10 cellular contexts compared by ENCODE assay signal in genomic region chr22:42895087-42895486, GRCh38. TPM values are rescaled to one million over a fixed set of nuclear protein-coding genes. Genes with fewer than 3 reads are reported as not detected.
A peak's percentile ranks its signal among the peaks of the same experiment; 100 is the strongest.
DNase-seq lines count a peak whose midpoint lies in the region; ATAC-seq lines count a peak whose summit lies in the region.
"Had no signal": no experiment of that assay in that cellular context is flagged by ENCODE, and none has a peak within 500 bp of the region (broad histone marks: within the 10 kb centered on the region; RNA-seq: fewer than 3 reads in every experiment).

No MANE protein-coding gene starts in this region.

- no peaks in the 10 kb centered on the region for H3K36me3 Mint-ChIP-seq in activated T-cell treated with anti-CD3 and anti-CD28 coated beads, Interleukin-2, amount 50 U/mL, for 4 hours (ENCODE audit: insufficient read depth)
- H3K36me3 Mint-ChIP-seq in stimulated activated memory B cell treated with anti-CD40 and anti-IgM and Interleukin-4, amounts not matched to agents 10 μg/mL and 1 μg/mL and 100 μg/mL, for 72 hours = peaks cover 14% of the 10 kb centered on the region

- H3K4me3 Mint-ChIP-seq in activated T-cell treated with anti-CD3 and anti-CD28 coated beads, Interleukin-2, amount 50 U/mL, for 4 hours = no peak overlapping the region
- peak overlapping the region; percentile 17 for H3K4me3 Mint-ChIP-seq in stimulated activated memory B cell treated with anti-CD40 and anti-IgM and Interleukin-4, amounts not matched to agents 10 μg/mL and 1 μg/mL and 100 μg/mL, for 72 hours

- no peaks in the 10 kb centered on the region for H3K27me3 Mint-ChIP-seq in activated T-cell treated with anti-CD3 and anti-CD28 coated beads, Interleukin-2, amount 50 U/mL, for 4 hours (ENCODE audit: low read depth)
- H3K27me3 Mint-ChIP-seq in stimulated activated memory B cell treated with anti-CD40 and anti-IgM and Interleukin-4, amounts not matched to agents 10 μg/mL and 1 μg/mL and 100 μg/mL, for 72 hours = no peaks in the 10 kb centered on the region

- no peaks in the 10 kb centered on the region for H3K9me3 Mint-ChIP-seq in activated T-cell treated with anti-CD3 and anti-CD28 coated beads, Interleukin-2, amount 50 U/mL, for 4 hours
- no peaks in the 10 kb centered on the region for H3K9me3 Mint-ChIP-seq in stimulated activated memory B cell treated with anti-CD40 and anti-IgM and Interleukin-4, amounts not matched to agents 10 μg/mL and 1 μg/mL and 100 μg/mL, for 72 hours

- peak overlapping the region; percentile 72 for H3K27ac Mint-ChIP-seq in stimulated activated memory B cell treated with anti-CD40 and anti-IgM and Interleukin-4, amounts not matched to agents 10 μg/mL and 1 μg/mL and 100 μg/mL, for 72 hours

- peaks cover 33% of the 10 kb centered on the region for H3K4me1 Mint-ChIP-seq in activated T-cell treated with anti-CD3 and anti-CD28 coated beads, Interleukin-2, amount 50 U/mL, for 4 hours (ENCODE audit: low read depth)
- H3K4me1 Mint-ChIP-seq in stimulated activated memory B cell treated with anti-CD40 and anti-IgM and Interleukin-4, amounts not matched to agents 10 μg/mL and 1 μg/mL and 100 μg/mL, for 72 hours = peaks cover 74% of the 10 kb centered on the region

- ATAC-seq in activated T-cell treated with anti-CD3 and anti-CD28 coated beads, Interleukin-2, amount 50 U/mL, for 4 hours = peak; percentile 81
- ATAC-seq in stimulated activated memory B cell treated with anti-CD40 and anti-IgM and Interleukin-4, amounts not matched to agents 10 μg/mL and 1 μg/mL and 100 μg/mL, for 72 hours = peak; percentile 84
- ATAC-seq in GM21529 (IDR thresholded peaks at IDR 0.05; ENCODE audit: unreplicated experiment) (no peak), GM21367 (IDR thresholded peaks at IDR 0.05; ENCODE audit: unreplicated experiment) (no peak)

- no peak for DNase-seq in activated T-cell treated with anti-CD3 and anti-CD28 coated beads, Interleukin-2, amount 50 U/mL, for 4 hours
- no peak for DNase-seq in activated T-cell treated with anti-CD3 and anti-CD28 coated beads for 4 hours
- DNase-seq in MV-4-11 (lab: John Stamatoyannopoulos, UW) = peak; percentile 95
- peak; percentile 12 for DNase-seq in central memory CD4-positive, alpha-beta T cell
- DNase-seq in NCI-H2029 (lab: John Stamatoyannopoulos, UW) = no peak
- DNase-seq: NCI-H1694 treated with DMSO at 0.1 percent for 48 hours, T-helper 9 cell had no signal

RNA-seq across cellular contexts. Expression of gene ARFGAP3, which starts 38.0 kb away (rescaled TPM):
- total RNA-seq in activated T-cell treated with anti-CD3 and anti-CD28 coated beads, Interleukin-2, amount 50 U/mL, for 4 hours = 10 to 100 TPM; 21.6 to 34.5 (median 26.8) TPM

Comparison
In these comparisons a context has a peak if more than half of its experiments do, and no peak if none do; other contexts are left out.
1. ATAC-seq: peak in activated T-cell treated with anti-CD3 and anti-CD28 coated beads, Interleukin-2, amount 50 U/mL, for 4 hours (2 of 2) and stimulated activated memory B cell treated with anti-CD40 and anti-IgM and Interleukin-4, amounts not matched to agents 10 μg/mL and 1 μg/mL and 100 μg/mL, for 72 hours (single experiment); none in GM21529 (single experiment) and GM21367 (single experiment).
2. DNase-seq: peak in MV-4-11 (single experiment) and central memory CD4-positive, alpha-beta T cell (single experiment); none in activated T-cell treated with anti-CD3 and anti-CD28 coated beads, Interleukin-2, amount 50 U/mL, for 4 hours (single experiment), activated T-cell treated with anti-CD3 and anti-CD28 coated beads for 4 hours (single experiment) and NCI-H2029 (single experiment).